ENCODE assay signal across 6 cellular contexts in genomic region chr6:78953798-78954197, GRCh38.
"Had no signal": no experiment of that assay in that cellular context is flagged by ENCODE, and none has a peak within 500 bp of the region (broad histone marks: within the 10 kb centered on the region; RNA-seq: fewer than 3 reads in every experiment).

No MANE protein-coding gene starts in this region.

- H3K4me1 Mint-ChIP-seq: IgD-negative memory B cell had no signal

- H3K4me3 Mint-ChIP-seq: IgD-negative memory B cell had no signal

- H3K27ac Mint-ChIP-seq: IgD-negative memory B cell had no signal

- ATAC-seq: HepG2, K562 had no signal

- H3K27me3 Mint-ChIP-seq: IgD-negative memory B cell had no signal

- H3K4me3 ChIP-seq: K562 had no signal

- DNase-seq: IMR-90, KBM-7, KG1 had no signal
